ENCODE assay signal across 8 cellular contexts in genomic region chr2:2057125-2057721, GRCh38.
DNase-seq lines count a peak whose midpoint lies in the region; ATAC-seq, FAIRE-seq and TF ChIP-seq lines count a peak whose summit lies in the region.

No MANE protein-coding gene starts in this region.

- H3K36me3 Mint-ChIP-seq in activated T-cell treated with anti-CD3 and anti-CD28 coated beads, Interleukin-2, amount 50 U/mL, for 72 hours (ENCODE audit: insufficient read depth in 2 of 2) = peaks cover 6 to 9% of the 10 kb centered on the region in 2 donors

- H3K4me1 ChIP-seq in GM23248 (ENCODE audit: insufficient read depth) = no peaks in the 10 kb centered on the region

- H3K4me3 Mint-ChIP-seq in activated T-cell treated with anti-CD3 and anti-CD28 coated beads, Interleukin-2, amount 50 U/mL, for 72 hours = peak overlapping the region; percentile 15 to 55

- DNase-seq in GM23248 (peak; percentile 7), NCI-H774 (lab: John Stamatoyannopoulos, UW) (peak; percentile 38), left cardiac atrium (peak; percentile 88), H7 (no peak), GM12892 (ENCODE audit: insufficient read length) (no peak)
- DNase-seq in activated T-cell treated with anti-CD3 and anti-CD28 coated beads, Interleukin-2, amount 50 U/mL, for 72 hours = peak; percentile 65 to 69
- peak; percentile 7 to 27 for DNase-seq in stimulated activated CD8-positive, alpha-beta memory T cell treated with anti-CD3 and anti-CD28 coated beads, Interleukin-15, amount 100 ng/mL, for 4 hours (ENCODE audit: low read depth in 2 of 2)

- H3K4me1 Mint-ChIP-seq in activated T-cell treated with anti-CD3 and anti-CD28 coated beads, Interleukin-2, amount 50 U/mL, for 72 hours (ENCODE audit: low read depth) = peaks cover 10% of the 10 kb centered on the region

- intact Hi-C loops in left cardiac atrium (cut with DNase I) = no loop called here

- H3K9ac ChIP-seq in GM23248 = no peak overlapping the region

- peaks cover 8 to 12% of the 10 kb centered on the region in 2 donors for H3K9me3 Mint-ChIP-seq in activated T-cell treated with anti-CD3 and anti-CD28 coated beads, Interleukin-2, amount 50 U/mL, for 72 hours

- H3K36me3 ChIP-seq in GM23248 (ENCODE audit: low read depth) (no peaks in the 10 kb centered on the region), H7 (replicated peaks; ENCODE audit: control insufficient read depth, insufficient read depth, low read length) (no peaks in the 10 kb centered on the region)

- no peak overlapping the region for H2AFZ ChIP-seq in GM23248

- peak; percentile 74 to 92 for ATAC-seq in activated T-cell treated with anti-CD3 and anti-CD28 coated beads, Interleukin-2, amount 50 U/mL, for 72 hours (replicated peaks in 1 of 2)
- peak; percentile 87 to 92 for ATAC-seq in left cardiac atrium
- ATAC-seq in HG03135 (IDR thresholded peaks at IDR 0.05; ENCODE audit: unreplicated experiment) = no peak

- in situ Hi-C loops in GM23248 (cut with MboI) = no loop called here

- H3K9me3 ChIP-seq in GM23248 (ENCODE audit: low read depth) = no peaks in the 10 kb centered on the region

- no peak overlapping the region for H3K27ac Mint-ChIP-seq in activated T-cell treated with anti-CD3 and anti-CD28 coated beads, Interleukin-2, amount 50 U/mL, for 72 hours

- FAIRE-seq in GM12892 (lab: Jason Lieb, UNC) = no peak

- H3K27ac ChIP-seq in GM23248 = no peak overlapping the region

- H3K27me3 Mint-ChIP-seq in activated T-cell treated with anti-CD3 and anti-CD28 coated beads, Interleukin-2, amount 50 U/mL, for 72 hours (ENCODE audit: low read depth) = peaks cover 3% of the 10 kb centered on the region

- no peaks in the 10 kb centered on the region for H3K79me2 ChIP-seq in GM23248 (ENCODE audit: insufficient read depth)

- no peak overlapping the region for H3K4me3 ChIP-seq in GM23248
- no peak overlapping the region for H3K4me3 ChIP-seq in H7 (ENCODE audit: insufficient read depth, low read depth, low read length)

- TF ChIP-seq POLR2A in GM12892 (IDR thresholded peaks at IDR 0.05; ENCODE audit: low read depth, low read length) = no peak

- WGBS in GM23248 (ENCODE audit: low coverage in 1 of 2, low lambda C conversion rate in 2 of 2, missing lambda C conversion rate in 2 of 2), 2 experiments = 17 to 19% methylated on average over 11 of the region's 11 CpGs

- H3K4me2 ChIP-seq in GM23248 (ENCODE audit: unreplicated experiment) = no peak overlapping the region

- H3K9me2 ChIP-seq in GM23248 (ENCODE audit: insufficient read depth) = no peaks in the 10 kb centered on the region

- H3K27me3 ChIP-seq in GM23248 (replicated peaks; ENCODE audit: insufficient read depth) (no peaks in the 10 kb centered on the region), H7 (ENCODE audit: control insufficient read depth, insufficient read depth, low read length) (no peaks in the 10 kb centered on the region)

- no peaks in the 10 kb centered on the region for H4K20me1 ChIP-seq in GM23248 (ENCODE audit: insufficient read depth)

- H3F3A ChIP-seq in GM23248 (ENCODE audit: insufficient read depth) = no peaks in the 10 kb centered on the region

Comparison
In these comparisons a context has a peak if more than half of its experiments do, and no peak if none do; other contexts are left out.
1. DNase-seq: peak in GM23248 (single experiment), NCI-H774 (single experiment), activated T-cell treated with anti-CD3 and anti-CD28 coated beads, Interleukin-2, amount 50 U/mL, for 72 hours (2 of 2), left cardiac atrium (single experiment) and stimulated activated CD8-positive, alpha-beta memory T cell treated with anti-CD3 and anti-CD28 coated beads, Interleukin-15, amount 100 ng/mL, for 4 hours (2 of 2); none in H7 (single experiment) and GM12892 (single experiment).